ENCODE assay signal across 9 cellular contexts in genomic region chr5:132458651-132459030, GRCh38. TPM values are rescaled to one million over a fixed set of nuclear protein-coding genes. Genes with fewer than 3 reads are reported as not detected.
DNase-seq lines count a peak whose midpoint lies in the region; ATAC-seq and TF ChIP-seq lines count a peak whose summit lies in the region.
"Had no signal": no experiment of that assay in that cellular context is flagged by ENCODE, and none has a peak within 500 bp of the region (broad histone marks: within the 10 kb centered on the region; RNA-seq: fewer than 3 reads in every experiment).

No MANE protein-coding gene starts in this region.

- peaks cover 10% of the 10 kb centered on the region for H3F3A ChIP-seq in smooth muscle cell (ENCODE audit: low read depth)

- H3K36me3 Mint-ChIP-seq in activated CD4-positive, alpha-beta T cell treated with anti-CD3 and anti-CD28 coated beads, Interleukin-2, amount 10 ng/mL, durations not matched to agents 7 days and 5 days (ENCODE audit: low read depth): peaks cover 77% of the 10 kb centered on the region

- H3K4me1 ChIP-seq in smooth muscle cell (ENCODE audit: low read depth) (peaks cover 5% of the 10 kb centered on the region), sigmoid colon (peaks cover 0 to 70% (median 55%) of the 10 kb centered on the region in 4 donors)

- no peak for TF ChIP-seq EP300 in sigmoid colon (IDR thresholded peaks at IDR 0.05)

- no peaks in the 10 kb centered on the region for H3K27me3 Mint-ChIP-seq in activated CD4-positive, alpha-beta T cell treated with anti-CD3 and anti-CD28 coated beads, Interleukin-2, amount 10 ng/mL, durations not matched to agents 7 days and 5 days

- WGBS in smooth muscle cell (ENCODE audit: low lambda C conversion rate): 44% methylated on average over 1 of the region's 1 CpG
- 49 to 71% methylated on average over 1 of the region's 1 CpG for WGBS in sigmoid colon, 2 donors

- TF ChIP-seq CTCF in smooth muscle cell (IDR thresholded peaks at IDR 0.05; ENCODE audit: borderline replicate concordance, insufficient read depth, poor library complexity, severe bottlenecking) (no peak), sigmoid colon (IDR thresholded peaks at IDR 0.05) (no peak)

- no peaks in the 10 kb centered on the region for H3K36me3 ChIP-seq in smooth muscle cell (ENCODE audit: low read depth)
- no peaks in the 10 kb centered on the region for H3K36me3 ChIP-seq in sigmoid colon

- CTCF ChIA-PET in activated CD4-positive, alpha-beta T cell treated with anti-CD3 and anti-CD28 coated beads, Interleukin-2, amount 10 ng/mL, durations not matched to agents 7 days and 5 days (lab: Charles Lee): interaction anchor here (0.7 to 7.8 kb wide), 16 partner anchors 7 to 72 kb away, joined by 3 to 64 read pairs (median 6); no protein-coding TSS in a partner anchor

- no peaks in the 10 kb centered on the region for H3K79me2 ChIP-seq in smooth muscle cell (ENCODE audit: low read depth)

- intact Hi-C loops in sigmoid colon (cut with DNase I): no loop called here

- H3K4me2 ChIP-seq in smooth muscle cell: peak overlapping the region; percentile 59

- no peaks in the 10 kb centered on the region for H3K27me3 ChIP-seq in smooth muscle cell (ENCODE audit: low read depth)
- no peaks in the 10 kb centered on the region for H3K27me3 ChIP-seq in sigmoid colon

- H3K27ac ChIP-seq in smooth muscle cell (ENCODE audit: low read depth) (peak overlapping the region; percentile 85), sigmoid colon (peak overlapping the region in 2 of 4 donors; percentile 64 to 71)
- H3K27ac ChIP-seq: C4-2B had no signal

- H3K9ac ChIP-seq in smooth muscle cell (ENCODE audit: low read depth): peak overlapping the region; percentile 25

- H3K9me3 ChIP-seq in smooth muscle cell (replicated peaks; ENCODE audit: low read depth) (no peaks in the 10 kb centered on the region), sigmoid colon (no peaks in the 10 kb centered on the region)

- H3K4me3 ChIP-seq in smooth muscle cell (no peak overlapping the region), sigmoid colon (no peak overlapping the region)

- H4K20me1 ChIP-seq in smooth muscle cell (ENCODE audit: low read depth): no peaks in the 10 kb centered on the region

- H2AFZ ChIP-seq in smooth muscle cell (ENCODE audit: low read depth): no peak overlapping the region

- ATAC-seq in HG03439 (IDR thresholded peaks at IDR 0.05; ENCODE audit: unreplicated experiment): peak; percentile 49

- peak overlapping the region; percentile 99 for H3K27ac Mint-ChIP-seq in activated CD4-positive, alpha-beta T cell treated with anti-CD3 and anti-CD28 coated beads, Interleukin-2, amount 10 ng/mL, durations not matched to agents 7 days and 5 days

- DNase-seq in activated CD4-positive, alpha-beta T cell treated with anti-CD3 and anti-CD28 coated beads, Interleukin-2, amount 10 ng/mL, durations not matched to agents 7 days and 5 days: no peak
- no peak for DNase-seq in activated CD4-positive, alpha-beta T cell treated with anti-CD3 and anti-CD28 coated beads, Interleukin-2, amount 50 U/mL, for 4 hours
- DNase-seq in astrocyte of the hippocampus (ENCODE audit: low read depth, low spot score): peak; percentile 85
- DNase-seq in smooth muscle cell (lab: John Stamatoyannopoulos, UW; ENCODE audit: unreplicated experiment): no peak
- no peak for DNase-seq in COLO668 (lab: John Stamatoyannopoulos, UW; ENCODE audit: unreplicated experiment)
- DNase-seq in amniotic stem cell (lab: John Stamatoyannopoulos, UW): no peak
- DNase-seq in sigmoid colon: no peak

- no peaks in the 10 kb centered on the region for H3K9me3 Mint-ChIP-seq in activated CD4-positive, alpha-beta T cell treated with anti-CD3 and anti-CD28 coated beads, Interleukin-2, amount 10 ng/mL, durations not matched to agents 7 days and 5 days

- peak overlapping the region; percentile 5 for H3K4me3 Mint-ChIP-seq in activated CD4-positive, alpha-beta T cell treated with anti-CD3 and anti-CD28 coated beads, Interleukin-2, amount 10 ng/mL, durations not matched to agents 7 days and 5 days

- TF ChIP-seq POLR2A in sigmoid colon (IDR thresholded peaks at IDR 0.05): no peak

- POLR2A ChIA-PET in activated CD4-positive, alpha-beta T cell treated with anti-CD3 and anti-CD28 coated beads, Interleukin-2, amount 10 ng/mL, durations not matched to agents 7 days and 5 days (lab: Charles Lee): interaction anchor here (0.6 to 1.7 kb wide), 3 partner anchors 11 to 32 kb away, joined by 3 to 5 read pairs (median 3); no protein-coding TSS in a partner anchor

- peaks cover 98% of the 10 kb centered on the region for H3K4me1 Mint-ChIP-seq in activated CD4-positive, alpha-beta T cell treated with anti-CD3 and anti-CD28 coated beads, Interleukin-2, amount 10 ng/mL, durations not matched to agents 7 days and 5 days

RNA-seq across cellular contexts. Expression of gene IRF1, which starts 31.9 kb away (rescaled TPM):
- total RNA-seq in activated CD4-positive, alpha-beta T cell treated with anti-CD3 and anti-CD28 coated beads, Interleukin-2, amount 10 ng/mL, durations not matched to agents 7 days and 5 days: 100 to 1,000 TPM; 289 to 302 TPM
- total RNA-seq in smooth muscle cell (15.7 and 18.0 TPM in 2 replicates), sigmoid colon (100 to 1,000 TPM in 1 of 4 donors, 10 to 100 TPM in 3; 15.3 to 124 (median 22.7) TPM)
- polyA plus RNA-seq in smooth muscle cell (19.1 and 25.5 TPM in 2 replicates), sigmoid colon (100 to 1,000 TPM in 1 of 3 donors, 10 to 100 TPM in 2; 37.2 to 169 (median 70.5) TPM)
